Comparison of ENCODE assay signal across 8 cellular contexts in genomic region chr3:37055077-37055476, GRCh38.
DNase-seq lines count a peak whose midpoint lies in the region; ATAC-seq and TF ChIP-seq lines count a peak whose summit lies in the region.
"Not testable (repeated sequence)": the region's sequence is repeated elsewhere in the genome, so short reads cannot be mapped to it uniquely, and the experiment has no call there.

No MANE protein-coding gene starts in this region.

- CTCF ChIA-PET in CD4-positive, alpha-beta T cell (lab: Charles Lee); RWPE1 (lab: Yijun Ruan, JAX): not testable (repeated sequence)
- CTCF ChIA-PET in MCF 10A (lab: Yijun Ruan, JAX): interaction anchor here (0.8 kb wide), 1 partner anchor 166 kb away, joined by 3 read pairs; no protein-coding TSS in a partner anchor

- not testable (repeated sequence) for H3K9ac ChIP-seq in smooth muscle cell (ENCODE audit: low read depth)

- peaks cover 81% of the 10 kb centered on the region for H3K36me3 Mint-ChIP-seq in CD4-positive, alpha-beta T cell (ENCODE audit: low read depth)
- peaks cover 94% of the 10 kb centered on the region for H3K36me3 Mint-ChIP-seq in activated T-helper 17 cell treated with anti-CD3 and anti-CD28 coated beads, Interleukin-2, amount 50 U/mL, for 72 hours (ENCODE audit: low read depth)
- H3K36me3 Mint-ChIP-seq in MCF 10A (ENCODE audit: insufficient read depth, unreplicated experiment): peaks cover 79% of the 10 kb centered on the region

- POLR2A ChIA-PET in CD4-positive, alpha-beta T cell (lab: Charles Lee): interaction anchor here (1.3 kb wide), 1 partner anchor 62 kb away, joined by 4 read pairs; the partner anchor contains the start of genes EPM2AIP1 and MLH1
- POLR2A ChIA-PET in RWPE1 (lab: Yijun Ruan, JAX; ENCODE audit: low non-redundant PET): not testable (repeated sequence)
- POLR2A ChIA-PET in MCF 10A (lab: Yijun Ruan, JAX): interaction anchor here (0.6 to 2.1 kb wide), 4 partner anchors 13 to 127 kb away, joined by 3 to 5 read pairs (median 4); no protein-coding TSS in a partner anchor

- not testable (repeated sequence) for H3K9me3 Mint-ChIP-seq in CD4-positive, alpha-beta T cell; activated T-helper 17 cell treated with anti-CD3 and anti-CD28 coated beads, Interleukin-2, amount 50 U/mL, for 72 hours; MCF 10A (ENCODE audit: unreplicated experiment)

- not testable (repeated sequence) for H3F3A ChIP-seq in smooth muscle cell (ENCODE audit: low read depth)

- H2AFZ ChIP-seq in smooth muscle cell (ENCODE audit: low read depth): not testable (repeated sequence)

- peaks cover 40 to 60% of the 10 kb centered on the region in 2 donors for H3K36me3 ChIP-seq in muscle layer of duodenum (ENCODE audit: control insufficient read depth in 1 of 2, insufficient read depth in 2 of 2, low read length in 2 of 2)
- peaks cover 15% of the 10 kb centered on the region for H3K36me3 ChIP-seq in smooth muscle cell (ENCODE audit: low read depth)
- peaks cover 5 to 84% (median 14%) of the 10 kb centered on the region in 3 donors for H3K36me3 ChIP-seq in tibial nerve

- H3K27me3 Mint-ChIP-seq in CD4-positive, alpha-beta T cell; activated T-helper 17 cell treated with anti-CD3 and anti-CD28 coated beads, Interleukin-2, amount 50 U/mL, for 72 hours; MCF 10A (ENCODE audit: insufficient read depth, unreplicated experiment): not testable (repeated sequence)

- H3K9me3 ChIP-seq in CD4-positive, alpha-beta T cell (ENCODE audit: control insufficient read depth, low read length); muscle layer of duodenum (ENCODE audit: control insufficient read depth in 1 of 2, low read length in 2 of 2); smooth muscle cell (replicated peaks; ENCODE audit: low read depth); tibial nerve: not testable (repeated sequence)

- H3K27ac Mint-ChIP-seq in CD4-positive, alpha-beta T cell: peak overlapping the region; percentile 10
- peak overlapping the region; percentile 94 for H3K27ac Mint-ChIP-seq in activated T-helper 17 cell treated with anti-CD3 and anti-CD28 coated beads, Interleukin-2, amount 50 U/mL, for 72 hours
- peak overlapping the region; percentile 42 for H3K27ac Mint-ChIP-seq in MCF 10A (ENCODE audit: low read depth, unreplicated experiment)

- H3K4me3 ChIP-seq in fibroblast of mammary gland (ENCODE audit: control insufficient read depth, low read depth, low read length); muscle layer of duodenum (ENCODE audit: low read depth in 1 of 2, low read length in 2 of 2); smooth muscle cell; tibial nerve: not testable (repeated sequence)

- not testable (repeated sequence) for ATAC-seq in CD4-positive, alpha-beta T cell (ENCODE audit: poor library complexity); activated T-helper 17 cell treated with anti-CD3 and anti-CD28 coated beads, Interleukin-2, amount 50 U/mL, for 72 hours (replicated peaks)

- not testable (repeated sequence) for H3K27ac ChIP-seq in CD4-positive, alpha-beta T cell (ENCODE audit: low read depth, low read length)
- H3K27ac ChIP-seq in RWPE1 (peak overlapping the region; percentile 37), muscle layer of duodenum (ENCODE audit: low read length) (peak overlapping the region; percentile 56), smooth muscle cell (ENCODE audit: low read depth) (peak overlapping the region; percentile 47), tibial nerve (peak overlapping the region in 3 of 4 donors; percentile 9 to 79 (median 15))

- not testable (repeated sequence) for H3K4me1 Mint-ChIP-seq in CD4-positive, alpha-beta T cell (ENCODE audit: low read depth); activated T-helper 17 cell treated with anti-CD3 and anti-CD28 coated beads, Interleukin-2, amount 50 U/mL, for 72 hours; MCF 10A (ENCODE audit: insufficient read depth, unreplicated experiment)

- H3K27me3 ChIP-seq in CD4-positive, alpha-beta T cell (ENCODE audit: control insufficient read depth, insufficient read depth, low read length); muscle layer of duodenum (ENCODE audit: low read depth, low read length); smooth muscle cell (ENCODE audit: low read depth); tibial nerve: not testable (repeated sequence)

- not testable (repeated sequence) for H4K20me1 ChIP-seq in smooth muscle cell (ENCODE audit: low read depth)

- not testable (repeated sequence) for TF ChIP-seq CTCF in CD4-positive, alpha-beta T cell (IDR thresholded peaks at IDR 0.05); RWPE1 (conservative IDR thresholded peaks at IDR 0.05; ENCODE audit: low read depth); MCF 10A (IDR thresholded peaks at IDR 0.05; ENCODE audit: unreplicated experiment); fibroblast of mammary gland (conservative IDR thresholded peaks at IDR 0.05; ENCODE audit: control insufficient read depth, insufficient read depth, low read depth, low read length); smooth muscle cell (IDR thresholded peaks at IDR 0.05; ENCODE audit: borderline replicate concordance, insufficient read depth, poor library complexity, severe bottlenecking); tibial nerve (IDR thresholded peaks at IDR 0.05)

- TF ChIP-seq POLR2A in tibial nerve (IDR thresholded peaks at IDR 0.05): not testable (repeated sequence)

- TF ChIP-seq EP300 in tibial nerve (IDR thresholded peaks at IDR 0.05): not testable (repeated sequence)

- BruUV-seq in MCF 10A (replicated peaks; lab: Mats Ljungman, UMichigan): not testable (repeated sequence)

- H3K4me1 ChIP-seq in muscle layer of duodenum (ENCODE audit: control insufficient read depth in 1 of 2, insufficient read depth in 2 of 2, low read length in 2 of 2) (peaks cover 9 to 11% of the 10 kb centered on the region in 2 donors), tibial nerve (peaks cover 0 to 31% (median 8%) of the 10 kb centered on the region in 4 donors)
- not testable (repeated sequence) for H3K4me1 ChIP-seq in smooth muscle cell (ENCODE audit: low read depth)

- not testable (repeated sequence) for DNase-seq in CD4-positive, alpha-beta T cell; RWPE1 (ENCODE audit: low spot score); smooth muscle cell (lab: John Stamatoyannopoulos, UW; ENCODE audit: unreplicated experiment); tibial nerve (ENCODE audit: low spot score in 2 of 2)
- peak; percentile 36 for DNase-seq in MCF 10A (ENCODE audit: unreplicated experiment)
- peak; percentile 29 for DNase-seq in fibroblast of mammary gland (ENCODE audit: low read depth)

- H3K4me3 Mint-ChIP-seq in CD4-positive, alpha-beta T cell; activated T-helper 17 cell treated with anti-CD3 and anti-CD28 coated beads, Interleukin-2, amount 50 U/mL, for 72 hours; MCF 10A (ENCODE audit: unreplicated experiment): not testable (repeated sequence)

- H3K79me2 ChIP-seq in smooth muscle cell (ENCODE audit: low read depth): not testable (repeated sequence)

- peak overlapping the region; percentile 25 for H3K4me2 ChIP-seq in smooth muscle cell

- intact Hi-C loops in CD4-positive, alpha-beta T cell (cut with DNase I, micrococcal nuclease): not testable (repeated sequence)
- intact Hi-C loops in MCF 10A (cut with micrococcal nuclease): loop anchor here (5.0 kb wide), 1 partner anchor 157 kb away; no protein-coding TSS in a partner anchor

- 82% methylated on average over 8 of the region's 8 CpGs for whole genome bisulfite sequencing in smooth muscle cell (ENCODE audit: low lambda C conversion rate)
- 91 to 94% methylated on average over 8 of the region's 8 CpGs for WGBS in tibial nerve, 2 donors

Comparison
In these comparisons a context has a peak if more than half of its experiments do, and no peak if none do; other contexts are left out.
1. H3K27ac Mint-ChIP-seq: peak in every context shown above with its lines; median percentile 94 in activated T-helper 17 cell treated with anti-CD3 and anti-CD28 coated beads, Interleukin-2, amount 50 U/mL, for 72 hours; 42 in MCF 10A; 10 in CD4-positive, alpha-beta T cell.